Comparison of ENCODE assay signal across 17 cellular contexts in the genomic region with DNA sequence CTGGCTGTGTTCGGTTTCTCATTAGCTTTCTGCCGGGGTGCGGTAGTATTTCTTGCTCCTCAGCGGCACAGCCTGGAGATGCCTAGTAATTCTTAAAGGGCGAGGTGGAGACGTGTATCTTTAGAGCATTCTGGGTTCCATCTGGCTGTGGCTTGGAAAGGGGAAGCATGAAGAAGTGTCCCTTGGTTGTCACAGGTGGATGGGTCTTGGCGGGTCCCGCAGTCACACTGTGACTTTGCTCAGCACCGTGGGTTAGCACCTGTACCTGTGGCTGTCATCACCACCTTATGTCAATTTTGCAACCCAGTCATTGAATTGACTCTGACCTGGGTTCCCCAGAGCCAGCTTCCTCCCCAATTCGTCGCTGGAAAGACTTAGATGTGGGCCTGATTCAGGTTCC.
"Had no signal": no experiment of that assay in that cellular context is flagged by ENCODE, and none has a peak within 500 bp of the region (broad histone marks: within the 10 kb centered on the region; RNA-seq: fewer than 3 reads in every experiment).

No MANE protein-coding gene starts in this region.

- H3K36me3 ChIP-seq: WERI-Rb-1 had no signal

- ATAC-seq: heart right ventricle; left lung; stimulated activated naive B cell treated with anti-CD40 and anti-IgM and Interleukin-4, amounts not matched to agents 10 μg/mL and 1 μg/mL and 100 μg/mL, for 72 hours had no signal

- H3K9me3 ChIP-seq: esophagus muscularis mucosa, heart right ventricle, left lung, spleen, tibial artery, vagina had no signal

- H3K4me3 ChIP-seq: esophagus muscularis mucosa, heart right ventricle, left lung, spleen, tibial artery, vagina had no signal

- H3K27me3 Mint-ChIP-seq: activated naive CD8-positive, alpha-beta T cell treated with anti-CD3 and anti-CD28 coated beads, Interleukin-2, amount 10 ng/mL, durations not matched to agents 7 days and 5 days; brain; stimulated activated naive B cell treated with anti-CD40 and anti-IgM and Interleukin-4, amounts not matched to agents 10 μg/mL and 1 μg/mL and 100 μg/mL, for 72 hours had no signal

- DNase-seq: activated CD4-positive, alpha-beta T cell treated with anti-CD3 and anti-CD28 coated beads, Interleukin-2, amount 50 U/mL, for 48 hours; activated naive CD8-positive, alpha-beta T cell treated with anti-CD3 and anti-CD28 coated beads, Interleukin-2, amount 10 ng/mL, durations not matched to agents 7 days and 5 days; activated T-cell treated with anti-CD3 and anti-CD28 coated beads for 4 hours; effector CD4-positive, alpha-beta T cell; heart right ventricle; left lung; mammary epithelial cell; spleen; stimulated activated CD4-positive, alpha-beta T cell treated with anti-CD3 and anti-CD28 coated beads, Interleukin-4, amount 100 ng/mL, for 4 hours; stimulated activated naive B cell treated with anti-CD40 and anti-IgM and Interleukin-4, amounts not matched to agents 10 μg/mL and 1 μg/mL and 100 μg/mL, for 72 hours; SW 1271; tibial artery; WERI-Rb-1 had no signal

- H3K27me3 ChIP-seq: esophagus muscularis mucosa, heart right ventricle, left lung, spleen, tibial artery, vagina had no signal

- H3K4me1 Mint-ChIP-seq: brain had no signal

- H3K27ac ChIP-seq: esophagus muscularis mucosa, heart right ventricle, left lung, tibial artery, vagina, WERI-Rb-1 had no signal

- H3K4me1 ChIP-seq: esophagus muscularis mucosa, vagina had no signal

- H3K9me3 Mint-ChIP-seq: activated naive CD8-positive, alpha-beta T cell treated with anti-CD3 and anti-CD28 coated beads, Interleukin-2, amount 10 ng/mL, durations not matched to agents 7 days and 5 days; activated T-helper 1 cell treated with anti-CD3 and anti-CD28 coated beads, Interleukin-12 subunit alpha, Interleukin-12 subunit beta, Interleukin-2, Interleukin-4 antibody, amounts not matched to agents 30 ng/mL and 10 ng/mL and 1 ng/mL, durations not matched to agents 14 hours and 24 hours and 36 hours; brain; stimulated activated naive B cell treated with anti-CD40 and anti-IgM and Interleukin-4, amounts not matched to agents 10 μg/mL and 1 μg/mL and 100 μg/mL, for 72 hours had no signal

- H3K4me3 Mint-ChIP-seq: activated naive CD8-positive, alpha-beta T cell treated with anti-CD3 and anti-CD28 coated beads, Interleukin-2, amount 10 ng/mL, durations not matched to agents 7 days and 5 days; activated T-helper 1 cell treated with anti-CD3 and anti-CD28 coated beads, Interleukin-12 subunit alpha, Interleukin-12 subunit beta, Interleukin-2, Interleukin-4 antibody, amounts not matched to agents 30 ng/mL and 10 ng/mL and 1 ng/mL, durations not matched to agents 14 hours and 24 hours and 36 hours; brain; stimulated activated naive B cell treated with anti-CD40 and anti-IgM and Interleukin-4, amounts not matched to agents 10 μg/mL and 1 μg/mL and 100 μg/mL, for 72 hours had no signal

- H3K27ac Mint-ChIP-seq: activated naive CD8-positive, alpha-beta T cell treated with anti-CD3 and anti-CD28 coated beads, Interleukin-2, amount 10 ng/mL, durations not matched to agents 7 days and 5 days; activated T-helper 1 cell treated with anti-CD3 and anti-CD28 coated beads, Interleukin-12 subunit alpha, Interleukin-12 subunit beta, Interleukin-2, Interleukin-4 antibody, amounts not matched to agents 30 ng/mL and 10 ng/mL and 1 ng/mL, durations not matched to agents 14 hours and 24 hours and 36 hours; brain; stimulated activated naive B cell treated with anti-CD40 and anti-IgM and Interleukin-4, amounts not matched to agents 10 μg/mL and 1 μg/mL and 100 μg/mL, for 72 hours had no signal
